In genomic region chr15:69930754-69931153, GRCh38 we compare ENCODE assay signal across 27 cellular contexts.
DNase-seq lines count a peak whose midpoint lies in the region; ATAC-seq and TF ChIP-seq lines count a peak whose summit lies in the region.
"Had no signal": no experiment of that assay in that cellular context is flagged by ENCODE, and none has a peak within 500 bp of the region (broad histone marks: within the 10 kb centered on the region; RNA-seq: fewer than 3 reads in every experiment).

No MANE protein-coding gene starts in this region.

- ATAC-seq in heart left ventricle, result peak; percentile 55 to 81 (median 72)
- ATAC-seq: HepG2, SK-N-SH treated with all-trans-retinoic acid at 6 μM for 48 hours had no signal

- H3K27me3 Mint-ChIP-seq in osteocyte (ENCODE audit: unreplicated experiment), result peaks cover 38% of the 10 kb centered on the region

- H3K4me1 Mint-ChIP-seq in osteocyte (ENCODE audit: unreplicated experiment), result no peaks in the 10 kb centered on the region
- H3K4me1 Mint-ChIP-seq: CD14-positive monocyte; CD8-positive, alpha-beta memory T cell had no signal

- DNase-seq in heart left ventricle (no peak), cardiac septum (ENCODE audit: low spot score) (no peak), left ventricle myocardium inferior (no peak), osteocyte (ENCODE audit: extremely low spot score, unreplicated experiment) (peak; percentile 5), foreskin fibroblast (no peak), NCI-H526 treated with DMSO at 0.1 percent for 48 hours (lab: John Stamatoyannopoulos, UW) (no peak), NCI-H524 (lab: John Stamatoyannopoulos, UW) (no peak), NCI-H128 (lab: John Stamatoyannopoulos, UW; ENCODE audit: unreplicated experiment) (no peak)
- DNase-seq: 8988T; ACHN; BE2C; CD8-positive, alpha-beta memory T cell; DMS 273 treated with DMSO at 0.1 percent for 48 hours; DND-41; Kasumi-1; MV-4-11; NCI-H1105; NCI-H146; NCI-H1930; NCI-H446 treated with DMSO at 0.1 percent for 48 hours; NCI-H69; OCI-M1; Peyer's patch; SJCRH30 had no signal

- H3K36me3 Mint-ChIP-seq in osteocyte (ENCODE audit: unreplicated experiment), result peaks cover 3% of the 10 kb centered on the region
- H3K36me3 Mint-ChIP-seq: CD14-positive monocyte had no signal

- intact Hi-C loops in heart left ventricle (cut with DNase I), result no loop called here
- intact Hi-C loops in cardiac septum (cut with DNase I), result loop anchor here (5.0 to 10.0 kb wide), 3 partner anchors 138 to 336 kb away; no protein-coding TSS in a partner anchor
- intact Hi-C loops in left ventricle myocardium inferior (cut with micrococcal nuclease), result no loop called here

- H3K9me3 ChIP-seq in heart left ventricle (peaks cover 0 to 18% (median 11%) of the 10 kb centered on the region in 12 donors), left ventricle myocardium inferior (replicated peaks) (peaks cover 25% of the 10 kb centered on the region)
- H3K9me3 ChIP-seq: BE2C, Peyer's patch, SJCRH30 had no signal

- 62 to 67% (median 63%) methylated on average over 5 of the region's 5 CpGs for WGBS in heart left ventricle, 4 donors

- H3K27ac ChIP-seq in heart left ventricle (peak overlapping the region in 7 of 12 donors; percentile 35 to 85 (median 68)), left ventricle myocardium inferior (replicated peaks) (peak overlapping the region; percentile 54)
- H3K27ac ChIP-seq: Peyer's patch, SJCRH30 had no signal

- H3K27ac Mint-ChIP-seq in osteocyte (ENCODE audit: unreplicated experiment), result no peak overlapping the region
- H3K27ac Mint-ChIP-seq: CD14-positive monocyte; CD8-positive, alpha-beta memory T cell had no signal

- H3K9me3 Mint-ChIP-seq in osteocyte (ENCODE audit: unreplicated experiment), result peaks cover 8% of the 10 kb centered on the region

- H3K27me3 ChIP-seq in heart left ventricle, result peaks cover 0 to 8% (median 0%) of the 10 kb centered on the region in 9 donors
- H3K27me3 ChIP-seq in left ventricle myocardium inferior (ENCODE audit: low read depth), result peaks cover 19% of the 10 kb centered on the region
- H3K27me3 ChIP-seq: BE2C, Peyer's patch, SJCRH30 had no signal

- TF ChIP-seq CTCF in heart left ventricle (IDR thresholded peaks at IDR 0.05) (no peak), left ventricle myocardium inferior (IDR thresholded peaks at IDR 0.05; ENCODE audit: borderline replicate concordance) (no peak), osteocyte (IDR thresholded peaks at IDR 0.05) (no peak), foreskin fibroblast (IDR thresholded peaks at IDR 0.05; ENCODE audit: low read depth, low read length) (no peak)

- H3K4me1 ChIP-seq in heart left ventricle (peaks cover 0 to 16% (median 8%) of the 10 kb centered on the region in 12 donors), left ventricle myocardium inferior (peaks cover 10% of the 10 kb centered on the region)
- H3K4me1 ChIP-seq: BE2C, Peyer's patch had no signal

- no peaks in the 10 kb centered on the region for H3K36me3 ChIP-seq in heart left ventricle
- H3K36me3 ChIP-seq in left ventricle myocardium inferior, result no peaks in the 10 kb centered on the region
- H3K36me3 ChIP-seq: BE2C, Peyer's patch, SJCRH30 had no signal

- H3K4me3 ChIP-seq in heart left ventricle, result no peak overlapping the region
- H3K4me3 ChIP-seq in left ventricle myocardium inferior, result no peak overlapping the region
- no peak overlapping the region for H3K4me3 ChIP-seq in foreskin fibroblast (ENCODE audit: low read depth in 1 of 2, low read length in 2 of 2)
- H3K4me3 ChIP-seq: Peyer's patch, SJCRH30 had no signal

- no peak overlapping the region for H3K4me3 Mint-ChIP-seq in osteocyte (ENCODE audit: unreplicated experiment)
- H3K4me3 Mint-ChIP-seq: CD14-positive monocyte; CD8-positive, alpha-beta memory T cell had no signal

- no peak for TF ChIP-seq POLR2A in heart left ventricle (IDR thresholded peaks at IDR 0.05)
